18 cellular contexts compared by ENCODE assay signal in genomic region chr7:55200441-55200840, GRCh38.
DNase-seq lines count a peak whose midpoint lies in the region; ATAC-seq and TF ChIP-seq lines count a peak whose summit lies in the region.
"Had no signal": no experiment of that assay in that cellular context is flagged by ENCODE, and none has a peak within 500 bp of the region (broad histone marks: within the 10 kb centered on the region; RNA-seq: fewer than 3 reads in every experiment).

No MANE protein-coding gene starts in this region.

- no peak overlapping the region for H3K9ac ChIP-seq in IMR-90 (ENCODE audit: low read depth, low read length)
- H3K9ac ChIP-seq: BLaER1 treated with 17β-estradiol and CSF1 and Interleukin-3, amounts not matched to agents 10 nM and 100 nM had no signal

- CTCF ChIA-PET in IMR-90 (lab: Yijun Ruan, JAX), result no interaction called here

- H4K8ac ChIP-seq in IMR-90 (ENCODE audit: low read depth in 2 of 2, low read length in 2 of 2), result peak overlapping the region in 1 of 2 experiments; percentile 80; a peak in 1 of 4 replicates

- peaks cover 13 to 65% of the 10 kb centered on the region in 2 experiments for H3K79me1 ChIP-seq in IMR-90 (ENCODE audit: low read depth in 1 of 2, low read length in 2 of 2)

- no peak overlapping the region for H2AK9ac ChIP-seq in IMR-90 (replicated peaks; ENCODE audit: low read depth, low read length, poor library complexity)

- TF ChIP-seq CTCF in IMR-90 (conservative IDR thresholded peaks at IDR 0.05; ENCODE audit: low read depth, low read length) (no peak), vagina (IDR thresholded peaks at IDR 0.05) (no peak), lower lobe of right lung (IDR thresholded peaks at IDR 0.05) (no peak)

- no peak overlapping the region for H3K4me2 ChIP-seq in IMR-90 (ENCODE audit: low read depth, low read length)
- H3K4me2 ChIP-seq: A549; BLaER1 treated with 17β-estradiol and CSF1 and Interleukin-3, amounts not matched to agents 10 nM and 100 nM had no signal

- H2BK15ac ChIP-seq in IMR-90 (ENCODE audit: low read depth, low read length), result no peak overlapping the region

- TF ChIP-seq RAD21 in IMR-90 (IDR thresholded peaks at IDR 0.05; ENCODE audit: low read length), result no peak

- no peak overlapping the region for H3K18ac ChIP-seq in IMR-90 (ENCODE audit: low read depth, low read length)

- peaks cover 52% of the 10 kb centered on the region for H3K36me3 ChIP-seq in IMR-90 (ENCODE audit: control insufficient read depth, insufficient read depth, low read length)
- peaks cover 0 to 56% of the 10 kb centered on the region in 2 donors for H3K36me3 ChIP-seq in vagina
- peaks cover 53% of the 10 kb centered on the region for H3K36me3 ChIP-seq in lower lobe of right lung
- H3K36me3 ChIP-seq: BLaER1 treated with 17β-estradiol and CSF1 and Interleukin-3, amounts not matched to agents 10 nM and 100 nM had no signal

- H3K27me3 ChIP-seq in IMR-90 (ENCODE audit: control insufficient read depth, insufficient read depth, low read length), result no peaks in the 10 kb centered on the region
- H3K27me3 ChIP-seq in vagina, result no peaks in the 10 kb centered on the region
- no peaks in the 10 kb centered on the region for H3K27me3 ChIP-seq in lower lobe of right lung (ENCODE audit: low read depth)
- H3K27me3 ChIP-seq: BLaER1 treated with 17β-estradiol and CSF1 and Interleukin-3, amounts not matched to agents 10 nM and 100 nM had no signal

- H3K4me1 ChIP-seq in IMR-90 (ENCODE audit: control insufficient read depth, insufficient read depth, low read length) (peaks cover 7% of the 10 kb centered on the region), vagina (no peaks in the 10 kb centered on the region), lower lobe of right lung (no peaks in the 10 kb centered on the region)
- H3K4me1 ChIP-seq: A549; BLaER1 treated with 17β-estradiol and CSF1 and Interleukin-3, amounts not matched to agents 10 nM and 100 nM; Caco-2 had no signal

- BruUV-seq in IMR-90 (replicated peaks; lab: Mats Ljungman, UMichigan), result no TSS peak

- no peak overlapping the region for H3K56ac ChIP-seq in IMR-90 (ENCODE audit: extremely low read depth, insufficient read depth, low read length)

- H2BK120ac ChIP-seq in IMR-90 (ENCODE audit: low read depth, low read length), result no peak overlapping the region; the same call in 1 of the 2 replicates

- TF ChIP-seq POLR2A in IMR-90 (IDR thresholded peaks at IDR 0.05; ENCODE audit: low read depth, low read length) (no peak), vagina (IDR thresholded peaks at IDR 0.05) (no peak)

- H2AK5ac ChIP-seq in IMR-90 (ENCODE audit: low read depth, low read length), result peak overlapping the region; percentile 2; the same call in 1 of the 2 replicates

- H3K23ac ChIP-seq in IMR-90 (ENCODE audit: low read depth, low read length), result no peak overlapping the region

- no peak overlapping the region for H3K14ac ChIP-seq in IMR-90 (replicated peaks; ENCODE audit: low read depth, low read length)

- H3K4ac ChIP-seq in IMR-90 (ENCODE audit: low read depth, low read length), result peak overlapping the region; percentile 78

- POLR2A ChIA-PET in IMR-90 (lab: Charles Lee; ENCODE audit: unreplicated experiment), result no interaction called here

- dilution Hi-C loops in IMR-90 (cut with HindIII; ENCODE audit: low sequenced_read_pairs, unreplicated experiment), result no loop called here

- 100% methylated on average over 1 of the region's 11 CpGs; no CpG with 5 or more reads in 1 of the 2 experiments for WGBS in IMR-90 (ENCODE audit: extremely low coverage in 2 of 2, insufficient read length in 1 of 2), 2 experiments

- H2BK5ac ChIP-seq in IMR-90 (ENCODE audit: low read depth, low read length, poor library complexity, severe bottlenecking), result peak overlapping the region; percentile 12

- no peak overlapping the region for H4K5ac ChIP-seq in IMR-90 (ENCODE audit: low read depth, low read length)

- no peak overlapping the region for H2AFZ ChIP-seq in IMR-90 (replicated peaks; ENCODE audit: low read length, poor library complexity)

- no peak overlapping the region for H4K91ac ChIP-seq in IMR-90 (ENCODE audit: insufficient read depth, low read depth, low read length)

- DNase-seq in activated CD8-positive, alpha-beta memory T cell treated with anti-CD3 and anti-CD28 coated beads for 24 hours, result peak; percentile 19
- DNase-seq in activated CD8-positive, alpha-beta memory T cell treated with anti-CD3 and anti-CD28 coated beads, Interleukin-2, amount 50 U/mL, for 4 hours, result no peak
- DNase-seq in IMR-90 (no peak), ecto neural progenitor cell (ENCODE audit: low spot score) (peak; percentile 16), vagina (ENCODE audit: extremely low spot score in 2 of 2) (peak; percentile 64 to 93), lower lobe of right lung (no peak)
- DNase-seq: AML-193; Caco-2; Calu3; CD4-positive, alpha-beta T cell; CD8-positive, alpha-beta T cell; DMS79 treated with DMSO at 0.1 percent for 48 hours; GF-D8 had no signal

- H3K27ac ChIP-seq in IMR-90 (ENCODE audit: insufficient read depth, low read length) (no peak overlapping the region), vagina (no peak overlapping the region), lower lobe of right lung (no peak overlapping the region)
- H3K27ac ChIP-seq: 22Rv1; A549; BLaER1 treated with 17β-estradiol and CSF1 and Interleukin-3, amounts not matched to agents 10 nM and 100 nM; C4-2B had no signal

- H3K4me3 ChIP-seq in IMR-90 (ENCODE audit: insufficient read depth, low read depth, low read length) (no peak overlapping the region), vagina (no peak overlapping the region), lower lobe of right lung (no peak overlapping the region)
- H3K4me3 ChIP-seq: A549; BLaER1 treated with 17β-estradiol and CSF1 and Interleukin-3, amounts not matched to agents 10 nM and 100 nM had no signal

- ATAC-seq in IMR-90 (ENCODE audit: low read depth) (no peak), HG03135 (IDR thresholded peaks at IDR 0.05; ENCODE audit: unreplicated experiment) (no peak), lower lobe of right lung (no peak)
- ATAC-seq: A549; CD8-positive, alpha-beta T cell had no signal

- H3K9me1 ChIP-seq in IMR-90 (ENCODE audit: insufficient read depth, low read length), result peaks cover 29% of the 10 kb centered on the region

- H3K9me3 ChIP-seq in IMR-90 (ENCODE audit: control insufficient read depth, insufficient read depth, low read length), result no peaks in the 10 kb centered on the region
- H3K9me3 ChIP-seq in vagina, result no peaks in the 10 kb centered on the region
- H3K9me3 ChIP-seq in lower lobe of right lung, result no peaks in the 10 kb centered on the region
- H3K9me3 ChIP-seq: A549; BLaER1 treated with 17β-estradiol and CSF1 and Interleukin-3, amounts not matched to agents 10 nM and 100 nM; Caco-2 had no signal

- intact Hi-C loops in IMR-90 (cut with micrococcal nuclease), result no loop called here
- intact Hi-C loops in vagina (cut with DNase I), result no loop called here
- intact Hi-C loops in lower lobe of right lung (cut with DNase I), result no loop called here

- no peak overlapping the region for H2BK20ac ChIP-seq in IMR-90 (ENCODE audit: low read depth, low read length)

- in situ Hi-C loops in IMR-90 (cut with MboI; ENCODE audit: low sequenced_read_pairs), result no loop called here

- peaks cover 12% of the 10 kb centered on the region for H4K20me1 ChIP-seq in IMR-90 (ENCODE audit: insufficient read depth, low read length)
- H4K20me1 ChIP-seq: BLaER1 treated with 17β-estradiol and CSF1 and Interleukin-3, amounts not matched to agents 10 nM and 100 nM had no signal

TF ChIP-seq in IMR-90, 13 proteins besides CTCF, POLR2A, EP300 and RAD21:
- TF ChIP-seq USF2 (IDR thresholded peaks at IDR 0.05; ENCODE audit: low read depth, low read length) (no peak), MAFK (IDR thresholded peaks at IDR 0.05; ENCODE audit: low read depth, low read length) (no peak), MAZ (IDR thresholded peaks at IDR 0.05; ENCODE audit: borderline replicate concordance, low read depth, low read length) (no peak), CHD1 (IDR thresholded peaks at IDR 0.05; ENCODE audit: low read depth, low read length) (no peak), ELK1 (IDR thresholded peaks at IDR 0.05; ENCODE audit: borderline replicate concordance, low read depth, low read length) (no peak), NFE2L2 (IDR thresholded peaks at IDR 0.05; ENCODE audit: low read depth, low read length) (no peak), BHLHE40 (IDR thresholded peaks at IDR 0.05; ENCODE audit: low read depth, low read length) (no peak)

Comparison
In these comparisons a context has a peak if more than half of its experiments do, and no peak if none do; other contexts are left out.
1. DNase-seq: peak in activated CD8-positive, alpha-beta memory T cell treated with anti-CD3 and anti-CD28 coated beads for 24 hours (single experiment), ecto neural progenitor cell (single experiment) and vagina (2 of 2); none in activated CD8-positive, alpha-beta memory T cell treated with anti-CD3 and anti-CD28 coated beads, Interleukin-2, amount 50 U/mL, for 4 hours (single experiment), IMR-90 (single experiment) and lower lobe of right lung (single experiment).